In the genomic region with DNA sequence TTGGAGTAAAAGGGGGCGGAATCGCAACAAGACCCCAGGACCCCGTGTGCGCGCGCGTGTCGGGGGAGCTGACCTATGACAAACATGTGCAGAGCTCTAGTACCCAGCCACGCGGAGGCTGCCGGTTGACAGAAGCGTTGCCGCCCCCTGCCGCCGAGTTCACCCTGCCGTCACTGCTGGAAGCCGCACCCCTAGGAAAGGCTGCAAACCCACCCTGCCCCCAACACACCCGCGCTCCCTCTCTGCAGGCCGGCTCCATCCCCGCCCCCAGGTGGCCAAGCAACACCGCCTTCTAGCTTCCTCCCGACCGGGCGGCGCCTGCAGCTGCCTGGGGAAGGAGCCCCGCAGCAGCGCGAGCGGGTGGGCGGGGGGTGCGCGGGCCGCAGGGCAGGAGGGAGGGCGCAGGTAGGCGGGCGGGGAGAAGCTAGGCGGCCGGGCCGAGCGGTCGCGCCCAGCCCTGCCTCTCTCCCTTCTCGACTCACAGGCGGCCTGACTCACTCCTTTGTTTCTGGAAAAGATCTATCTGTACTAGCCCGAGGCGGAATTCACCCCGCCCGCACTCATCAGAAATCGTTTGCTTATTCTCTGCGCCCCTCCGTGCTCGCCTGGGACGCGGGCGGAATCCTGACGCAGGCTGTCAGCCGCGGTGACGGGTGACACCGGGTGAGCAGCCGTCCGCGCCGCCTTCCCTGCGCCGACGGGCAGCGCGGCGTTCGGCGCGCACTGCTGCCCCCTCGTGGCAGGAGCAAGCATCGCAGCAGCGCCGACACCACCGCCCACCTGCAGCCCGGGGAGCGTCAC, we compare ENCODE assay signal across 1 cellular context.
TF ChIP-seq lines count a peak whose summit lies in the region.

No MANE protein-coding gene starts in this region.

TF ChIP-seq in HEK293, 187 proteins besides CTCF, POLR2A, EP300 and RAD21 (continued from another document and continues in another):
- TF ChIP-seq ZNF449 (tag by site-specific recombination; IDR thresholded peaks at IDR 0.05) = peak; percentile 78
- peak; percentile 69 for TF ChIP-seq SP3 (tag by site-specific recombination; IDR thresholded peaks at IDR 0.05)
- no peak; the same call in 1 of the 2 replicates for TF ChIP-seq ZNF501 (tag by site-specific recombination; IDR thresholded peaks at IDR 0.05)
- peak; percentile 71 for TF ChIP-seq ZNF398 (tag by site-specific recombination; IDR thresholded peaks at IDR 0.05)
- no peak for TF ChIP-seq ZXDB (tag by site-specific recombination; IDR thresholded peaks at IDR 0.05)
- TF ChIP-seq ZIC2 (tag by site-specific recombination; IDR thresholded peaks at IDR 0.05) = peak; percentile 96
- peak; percentile 77 for TF ChIP-seq KLF9 (tag by site-specific recombination; IDR thresholded peaks at IDR 0.05; ENCODE audit: low read depth)
- TF ChIP-seq, protein P1, sequence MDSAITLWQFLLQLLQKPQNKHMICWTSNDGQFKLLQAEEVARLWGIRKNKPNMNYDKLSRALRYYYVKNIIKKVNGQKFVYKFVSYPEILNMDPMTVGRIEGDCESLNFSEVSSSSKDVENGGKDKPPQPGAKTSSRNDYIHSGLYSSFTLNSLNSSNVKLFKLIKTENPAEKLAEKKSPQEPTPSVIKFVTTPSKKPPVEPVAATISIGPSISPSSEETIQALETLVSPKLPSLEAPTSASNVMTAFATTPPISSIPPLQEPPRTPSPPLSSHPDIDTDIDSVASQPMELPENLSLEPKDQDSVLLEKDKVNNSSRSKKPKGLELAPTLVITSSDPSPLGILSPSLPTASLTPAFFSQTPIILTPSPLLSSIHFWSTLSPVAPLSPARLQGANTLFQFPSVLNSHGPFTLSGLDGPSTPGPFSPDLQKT (IDR thresholded peaks at IDR 0.05; ENCODE audit: borderline replicate concordance, low read depth, low read length) = no peak
- TF ChIP-seq, protein P2, sequence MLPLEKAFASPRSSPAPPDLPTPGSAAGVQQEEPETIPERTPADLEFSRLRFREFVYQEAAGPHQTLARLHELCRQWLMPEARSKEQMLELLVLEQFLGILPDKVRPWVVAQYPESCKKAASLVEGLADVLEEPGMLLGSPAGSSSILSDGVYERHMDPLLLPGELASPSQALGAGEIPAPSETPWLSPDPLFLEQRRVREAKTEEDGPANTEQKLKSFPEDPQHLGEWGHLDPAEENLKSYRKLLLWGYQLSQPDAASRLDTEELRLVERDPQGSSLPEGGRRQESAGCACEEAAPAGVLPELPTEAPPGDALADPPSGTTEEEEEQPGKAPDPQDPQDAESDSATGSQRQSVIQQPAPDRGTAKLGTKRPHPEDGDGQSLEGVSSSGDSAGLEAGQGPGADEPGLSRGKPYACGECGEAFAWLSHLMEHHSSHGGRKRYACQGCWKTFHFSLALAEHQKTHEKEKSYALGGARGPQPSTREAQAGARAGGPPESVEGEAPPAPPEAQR (tag by site-specific recombination; IDR thresholded peaks at IDR 0.05) = 0 out of 2 replicates have a peak, but pooled peaks have one; percentile 27
- 0 out of 2 replicates have a peak, but pooled peaks have one; percentile 27 for TF ChIP-seq SP7 (tag by site-specific recombination; IDR thresholded peaks at IDR 0.05)
- TF ChIP-seq ZNF175 (tag by site-specific recombination; IDR thresholded peaks at IDR 0.05) = no peak
- TF ChIP-seq PRDM10 (tag by site-specific recombination; IDR thresholded peaks at IDR 0.05) = peak; percentile 78
- 0 out of 2 replicates have a peak, but pooled peaks have one; percentile 7 for TF ChIP-seq ZNF639 (tag by site-specific recombination; IDR thresholded peaks at IDR 0.05)
- TF ChIP-seq ZFP37 (tag by site-specific recombination; IDR thresholded peaks at IDR 0.05) = no peak
- peak; percentile 89 for TF ChIP-seq GLIS2 (tag by site-specific recombination; IDR thresholded peaks at IDR 0.05)
- peak; percentile 69 for TF ChIP-seq ZNF629 (tag by site-specific recombination; IDR thresholded peaks at IDR 0.05)
- peak; percentile 40; the same call in 1 of the 2 replicates for TF ChIP-seq KLF7 (tag by site-specific recombination; IDR thresholded peaks at IDR 0.05; ENCODE audit: borderline replicate concordance)
- TF ChIP-seq ZEB2 (tag by site-specific recombination; IDR thresholded peaks at IDR 0.05) = peak; percentile 82; the same call in 1 of the 2 replicates
- TF ChIP-seq ZNF654 (tag by site-specific recombination; IDR thresholded peaks at IDR 0.05; ENCODE audit: low read depth) = peak; percentile 19; the same call in 1 of the 2 replicates
- TF ChIP-seq EGR2 (tag by site-specific recombination; IDR thresholded peaks at IDR 0.05; ENCODE audit: low read depth) = peak; percentile 88
- peak; percentile 75 for TF ChIP-seq ZNF341 (tag by site-specific recombination; IDR thresholded peaks at IDR 0.05; ENCODE audit: low read depth)
- TF ChIP-seq ZNF561 (tag by site-specific recombination; IDR thresholded peaks at IDR 0.05; ENCODE audit: borderline replicate concordance) = 0 out of 2 replicates have a peak, but pooled peaks have one; percentile 58
- peak; percentile 49 for TF ChIP-seq ZNF335 (tag by site-specific recombination; conservative IDR thresholded peaks at IDR 0.05)
- TF ChIP-seq PATZ1 (tag by site-specific recombination; IDR thresholded peaks at IDR 0.05) = peak; percentile 89
- TF ChIP-seq ZNF10 (tag by site-specific recombination; IDR thresholded peaks at IDR 0.05) = 0 out of 2 replicates have a peak, but pooled peaks have one; percentile 23
- no peak for TF ChIP-seq ZNF140 (tag by site-specific recombination; IDR thresholded peaks at IDR 0.05)
- peak; percentile 76 for TF ChIP-seq ZSCAN30 (tag by site-specific recombination; IDR thresholded peaks at IDR 0.05)
- TF ChIP-seq, protein P3, sequence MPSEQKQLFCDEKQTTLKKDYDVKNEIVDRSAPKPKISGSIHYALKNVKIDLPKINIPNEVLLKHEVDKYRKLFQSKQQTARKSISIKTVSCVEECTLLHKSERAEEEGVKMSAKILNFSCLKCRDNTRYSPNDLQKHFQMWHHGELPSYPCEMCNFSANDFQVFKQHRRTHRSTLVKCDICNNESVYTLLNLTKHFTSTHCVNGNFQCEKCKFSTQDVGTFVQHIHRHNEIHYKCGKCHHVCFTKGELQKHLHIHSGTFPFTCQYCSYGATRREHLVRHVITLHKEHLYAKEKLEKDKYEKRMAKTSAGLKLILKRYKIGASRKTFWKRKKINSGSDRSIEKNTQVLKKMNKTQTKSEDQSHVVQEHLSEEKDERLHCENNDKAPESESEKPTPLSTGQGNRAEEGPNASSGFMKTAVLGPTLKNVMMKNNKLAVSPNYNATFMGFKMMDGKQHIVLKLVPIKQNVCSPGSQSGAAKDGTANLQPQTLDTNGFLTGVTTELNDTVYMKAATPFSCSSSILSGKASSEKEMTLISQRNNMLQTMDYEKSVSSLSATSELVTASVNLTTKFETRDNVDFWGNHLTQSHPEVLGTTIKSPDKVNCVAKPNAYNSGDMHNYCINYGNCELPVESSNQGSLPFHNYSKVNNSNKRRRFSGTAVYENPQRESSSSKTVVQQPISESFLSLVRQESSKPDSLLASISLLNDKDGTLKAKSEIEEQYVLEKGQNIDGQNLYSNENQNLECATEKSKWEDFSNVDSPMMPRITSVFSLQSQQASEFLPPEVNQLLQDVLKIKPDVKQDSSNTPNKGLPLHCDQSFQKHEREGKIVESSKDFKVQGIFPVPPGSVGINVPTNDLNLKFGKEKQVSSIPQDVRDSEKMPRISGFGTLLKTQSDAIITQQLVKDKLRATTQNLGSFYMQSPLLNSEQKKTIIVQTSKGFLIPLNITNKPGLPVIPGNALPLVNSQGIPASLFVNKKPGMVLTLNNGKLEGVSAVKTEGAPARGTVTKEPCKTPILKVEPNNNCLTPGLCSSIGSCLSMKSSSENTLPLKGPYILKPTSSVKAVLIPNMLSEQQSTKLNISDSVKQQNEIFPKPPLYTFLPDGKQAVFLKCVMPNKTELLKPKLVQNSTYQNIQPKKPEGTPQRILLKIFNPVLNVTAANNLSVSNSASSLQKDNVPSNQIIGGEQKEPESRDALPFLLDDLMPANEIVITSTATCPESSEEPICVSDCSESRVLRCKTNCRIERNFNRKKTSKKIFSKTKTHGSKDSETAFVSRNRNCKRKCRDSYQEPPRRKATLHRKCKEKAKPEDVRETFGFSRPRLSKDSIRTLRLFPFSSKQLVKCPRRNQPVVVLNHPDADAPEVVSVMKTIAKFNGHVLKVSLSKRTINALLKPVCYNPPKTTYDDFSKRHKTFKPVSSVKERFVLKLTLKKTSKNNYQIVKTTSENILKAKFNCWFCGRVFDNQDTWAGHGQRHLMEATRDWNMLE (tag by site-specific recombination; conservative IDR thresholded peaks at IDR 0.05; ENCODE audit: low read depth) = no peak
- TF ChIP-seq ZNF132 (tag by site-specific recombination; IDR thresholded peaks at IDR 0.05; ENCODE audit: borderline replicate concordance) = no peak
- TF ChIP-seq OSR2 (tag by site-specific recombination; IDR thresholded peaks at IDR 0.05) = peak; percentile 56
- peak; percentile 73 for TF ChIP-seq KLF16 (tag by site-specific recombination; IDR thresholded peaks at IDR 0.05)
- no peak for TF ChIP-seq AEBP2 (tag by site-specific recombination; IDR thresholded peaks at IDR 0.05; ENCODE audit: borderline replicate concordance)
